In the genomic region with DNA sequence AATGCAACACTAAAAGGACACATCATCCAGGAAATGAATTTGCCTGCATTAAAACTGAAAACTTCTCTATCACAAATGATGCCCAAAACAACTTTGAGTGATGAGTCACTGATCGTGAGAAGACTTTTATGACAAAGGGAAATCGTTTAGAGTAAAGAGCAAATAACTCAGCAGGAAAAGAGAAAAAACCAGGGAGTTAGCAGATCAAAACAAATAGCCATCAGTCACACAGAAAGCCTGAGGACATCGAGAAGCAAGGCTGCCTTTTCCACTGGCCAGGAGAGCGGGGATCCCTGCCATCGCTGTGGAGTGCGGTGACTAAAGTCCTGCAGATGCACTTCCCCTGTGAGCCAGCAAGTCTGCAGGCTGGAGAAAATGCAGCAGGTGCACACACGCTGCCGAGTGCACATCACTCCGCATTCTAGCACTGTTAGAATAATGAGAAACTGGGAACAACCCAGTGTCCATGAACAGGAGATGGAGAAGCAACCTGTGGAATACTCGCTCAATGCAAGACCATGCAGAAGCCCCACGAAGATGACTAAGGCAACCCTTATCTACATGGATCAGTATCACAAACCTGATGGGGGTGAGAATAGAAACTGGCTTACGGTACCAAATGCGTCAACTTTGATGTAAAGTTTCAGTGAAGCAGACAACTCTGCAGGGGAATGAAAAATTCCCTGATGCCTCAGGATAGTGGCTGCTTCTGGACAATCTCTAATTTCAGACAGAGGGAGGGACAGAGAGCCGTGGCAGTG, we compare ENCODE assay signal across 15 cellular contexts.
A peak's percentile ranks its signal among the peaks of the same experiment; 100 is the strongest.
DNase-seq lines count a peak whose midpoint lies in the region; FAIRE-seq and TF ChIP-seq lines count a peak whose summit lies in the region.
"Had no signal": no experiment of that assay in that cellular context is flagged by ENCODE, and none has a peak within 500 bp of the region (broad histone marks: within the 10 kb centered on the region; RNA-seq: fewer than 3 reads in every experiment).

No MANE protein-coding gene starts in this region.

- TF ChIP-seq CTCF in VCaP (conservative IDR thresholded peaks at IDR 0.05) (no peak; the same call in 1 of the 2 replicates), tibial nerve (IDR thresholded peaks at IDR 0.05) (no peak), kidney (IDR thresholded peaks at IDR 0.05; ENCODE audit: borderline replicate concordance, extremely low read depth, insufficient read depth) (no peak)

- H3K9ac ChIP-seq in kidney (ENCODE audit: low read length in 2 of 2): no peak overlapping the region

- H3K27ac ChIP-seq in VCaP (peak overlapping the region; percentile 89), tibial nerve (no peak overlapping the region), kidney (ENCODE audit: low read depth in 2 of 2, low read length in 2 of 2) (no peak overlapping the region)
- H3K27ac ChIP-seq: body of pancreas, transverse colon had no signal

- no peak for TF ChIP-seq EP300 in tibial nerve (IDR thresholded peaks at IDR 0.05)

- no peaks in the 10 kb centered on the region for H3K36me3 ChIP-seq in tibial nerve
- no peaks in the 10 kb centered on the region for H3K36me3 ChIP-seq in kidney (ENCODE audit: control insufficient read depth in 1 of 2, insufficient read depth in 2 of 2, low read length in 2 of 2)
- H3K36me3 ChIP-seq: transverse colon had no signal

- no peak for FAIRE-seq in kidney (lab: Jason Lieb, UNC)
- FAIRE-seq: GM12892 had no signal

- DNase-seq in NCI-H1417 (lab: John Stamatoyannopoulos, UW) (peak in 2 of 3 experiments; percentile 43 to 73), NCI-H1417 treated with DMSO at 0.1 percent for 48 hours (lab: John Stamatoyannopoulos, UW) (no peak), GM04503 (ENCODE audit: low read depth) (peak; percentile 21), lung microvascular endothelial cell (ENCODE audit: low read depth in 2 of 2) (peak; percentile 3 to 42), tibial nerve (ENCODE audit: low spot score in 2 of 2) (no peak), kidney (no peak), head of caudate nucleus (no peak)
- DNase-seq: 8988T, body of pancreas, hypothalamus, occipital lobe, SHP77 treated with DMSO at 0.1 percent for 48 hours, transverse colon had no signal

- 58 to 65% methylated on average over 14 of the region's 14 CpGs for WGBS in tibial nerve, 2 donors

- no peak for TF ChIP-seq POLR2A in tibial nerve (IDR thresholded peaks at IDR 0.05)

- no peaks in the 10 kb centered on the region for H3K4me1 ChIP-seq in tibial nerve
- no peaks in the 10 kb centered on the region for H3K4me1 ChIP-seq in kidney (ENCODE audit: control insufficient read depth in 1 of 2, insufficient read depth in 1 of 2, low read depth in 1 of 2, low read length in 2 of 2)
- H3K4me1 ChIP-seq: body of pancreas, transverse colon had no signal

- no peaks in the 10 kb centered on the region for H3K9me3 ChIP-seq in tibial nerve
- no peaks in the 10 kb centered on the region for H3K9me3 ChIP-seq in kidney (ENCODE audit: control insufficient read depth in 1 of 2, low read length in 2 of 2)
- H3K9me3 ChIP-seq: body of pancreas, transverse colon had no signal

- intact Hi-C loops in kidney (cut with DNase I) (no loop called here), head of caudate nucleus (cut with DNase I) (no loop called here)

- no peaks in the 10 kb centered on the region for H3K27me3 ChIP-seq in tibial nerve
- H3K27me3 ChIP-seq: body of pancreas, transverse colon had no signal

- H3K4me3 ChIP-seq in tibial nerve (no peak overlapping the region), kidney (ENCODE audit: low read length in 2 of 2) (no peak overlapping the region)
- H3K4me3 ChIP-seq: body of pancreas, transverse colon had no signal

Comparison
In these comparisons a context has a peak if more than half of its experiments do, and no peak if none do; other contexts are left out.
1. DNase-seq: peak in NCI-H1417 (2 of 3), GM04503 (single experiment) and lung microvascular endothelial cell (2 of 2); none in NCI-H1417 treated with DMSO at 0.1 percent for 48 hours (single experiment), tibial nerve (0 of 2), kidney (single experiment) and head of caudate nucleus (0 of 42).